Comparison of ENCODE assay signal across 8 cellular contexts in the genomic region with DNA sequence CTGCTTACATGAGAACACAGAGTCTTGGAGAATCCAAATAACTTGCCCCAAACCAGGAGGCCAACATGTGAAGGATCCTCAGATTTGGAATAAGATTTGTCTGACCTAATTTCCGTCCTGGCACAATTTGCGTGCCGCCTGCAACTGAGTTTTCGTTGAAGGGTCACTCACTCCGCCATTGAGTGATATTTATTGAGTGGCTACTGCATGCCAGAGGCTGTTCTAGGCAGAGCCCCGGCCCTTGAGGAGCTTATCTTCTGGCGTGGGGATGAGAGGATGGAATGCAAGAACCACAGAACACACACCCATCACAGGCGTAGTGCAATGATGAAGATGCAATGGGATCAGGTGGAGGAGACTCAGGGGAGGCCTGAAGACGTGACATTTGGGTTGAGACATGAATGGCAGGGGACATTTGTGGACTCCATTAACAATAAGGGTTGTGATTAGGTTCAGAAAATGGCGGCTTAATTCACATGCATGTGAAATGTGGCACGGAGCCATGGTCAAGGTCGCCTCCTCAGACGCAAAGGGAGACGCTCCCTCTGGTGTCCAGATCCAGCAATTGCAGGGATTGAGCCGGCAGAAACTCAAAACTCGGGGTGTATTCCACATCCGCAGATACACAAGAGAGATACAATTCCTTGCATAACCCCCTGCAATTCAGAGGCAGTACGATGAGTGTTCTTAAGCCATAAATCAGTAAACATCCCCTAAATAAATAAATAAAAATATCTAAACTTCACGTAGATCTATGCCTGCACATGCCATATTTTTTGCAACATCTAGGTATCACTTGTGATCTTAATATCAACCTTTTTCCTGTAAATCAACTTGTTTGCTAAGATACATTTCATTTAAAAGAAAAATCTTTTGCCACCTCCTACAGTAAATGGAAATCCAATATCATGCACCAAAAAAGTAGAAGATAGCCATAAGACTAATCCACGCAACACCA. TPM values are rescaled to one million over a fixed set of nuclear protein-coding genes. Genes with fewer than 3 reads are reported as not detected.
DNase-seq lines count a peak whose midpoint lies in the region; ATAC-seq and TF ChIP-seq lines count a peak whose summit lies in the region.

No MANE protein-coding gene starts in this region.

- no peak overlapping the region for H3K4me3 ChIP-seq in LNCaP clone FGC (ENCODE audit: low read depth, low read length)
- no peak overlapping the region for H3K4me3 ChIP-seq in Peyer's patch
- H3K4me3 ChIP-seq in fibroblast of pulmonary artery (replicated peaks; ENCODE audit: low read depth, low read length): no peak overlapping the region

- H3K36me3 Mint-ChIP-seq in neural crest cell (ENCODE audit: low read depth): no peaks in the 10 kb centered on the region

- H3K9me3 Mint-ChIP-seq in neural crest cell: peaks cover 3% of the 10 kb centered on the region

- H3K36me3 ChIP-seq in Peyer's patch: no peaks in the 10 kb centered on the region

- no peaks in the 10 kb centered on the region for H3K4me1 ChIP-seq in Peyer's patch

- no peak overlapping the region for H3K4me3 Mint-ChIP-seq in neural crest cell

- H3K27me3 ChIP-seq in Peyer's patch: no peaks in the 10 kb centered on the region

- no peak for TF ChIP-seq POLR2A in Peyer's patch (IDR thresholded peaks at IDR 0.05)

- TF ChIP-seq CTCF in LNCaP clone FGC (IDR thresholded peaks at IDR 0.05; ENCODE audit: control insufficient read depth, extremely low read depth, insufficient read depth): peak; percentile 93
- TF ChIP-seq CTCF in Peyer's patch (IDR thresholded peaks at IDR 0.05): peak; percentile 31 to 87 (median 76)
- TF ChIP-seq CTCF in fibroblast of pulmonary artery (IDR thresholded peaks at IDR 0.05; ENCODE audit: low read length, missing control alignments): peak; percentile 97
- peak; percentile 92 for TF ChIP-seq CTCF in neural crest cell (conservative IDR thresholded peaks at IDR 0.05)

- ATAC-seq in HG02610 (IDR thresholded peaks at IDR 0.05; ENCODE audit: unreplicated experiment): no peak

- DNase-seq in EL (peak; percentile 78), LNCaP clone FGC (ENCODE audit: low read depth) (peak; percentile 62), Peyer's patch (peak; percentile 45 to 87 (median 74)), activated T-helper 1 cell treated with Interleukin-2 at 50 U/mL for 16 hours (ENCODE audit: low read depth) (peak; percentile 18), fibroblast of pulmonary artery (ENCODE audit: low read depth) (peak; percentile 88), neural crest cell (ENCODE audit: low read depth, low spot score) (peak; percentile 75), stromal cell of bone marrow (ENCODE audit: low read depth) (peak; percentile 53)

- no peaks in the 10 kb centered on the region for H3K9me3 ChIP-seq in Peyer's patch

- no peak overlapping the region for H3K27ac Mint-ChIP-seq in neural crest cell (ENCODE audit: unreplicated experiment)

- no peaks in the 10 kb centered on the region for H3K27me3 Mint-ChIP-seq in neural crest cell (ENCODE audit: low read depth)

- peaks cover 25% of the 10 kb centered on the region for H3K4me1 Mint-ChIP-seq in neural crest cell

- H3K27ac ChIP-seq in Peyer's patch: no peak overlapping the region

RNA-seq across cellular contexts. Expression of a gene that starts 57.9 kb away (rescaled TPM):
- total RNA-seq in Peyer's patch: under 1 TPM in 1 of 4 donors, not detected in 3; 0.40 TPM
- total RNA-seq in neural crest cell: 38.4 and 38.9 TPM in 2 replicates

Comparison
In these comparisons a context has a peak if more than half of its experiments do, and no peak if none do; other contexts are left out.
1. DNase-seq: peak in every context shown above with its lines; median percentile 88 in fibroblast of pulmonary artery; 78 in EL; 75 in neural crest cell; 74 in Peyer's patch; 62 in LNCaP clone FGC; 53 in stromal cell of bone marrow; 18 in activated T-helper 1 cell treated with Interleukin-2 at 50 U/mL for 16 hours.
2. RNA of a gene that starts 57.9 kb away (total RNA-seq): 38.4 to 38.9 TPM in neural crest cell; 0.40 TPM in Peyer's patch; every median in the first group is over 10 times any median in the second.
3. Peak in every context shown above with its lines, with median percentiles within 50 percentile points of each other: CTCF ChIP-seq.